34 cellular contexts compared by ENCODE assay signal in the genomic region with DNA sequence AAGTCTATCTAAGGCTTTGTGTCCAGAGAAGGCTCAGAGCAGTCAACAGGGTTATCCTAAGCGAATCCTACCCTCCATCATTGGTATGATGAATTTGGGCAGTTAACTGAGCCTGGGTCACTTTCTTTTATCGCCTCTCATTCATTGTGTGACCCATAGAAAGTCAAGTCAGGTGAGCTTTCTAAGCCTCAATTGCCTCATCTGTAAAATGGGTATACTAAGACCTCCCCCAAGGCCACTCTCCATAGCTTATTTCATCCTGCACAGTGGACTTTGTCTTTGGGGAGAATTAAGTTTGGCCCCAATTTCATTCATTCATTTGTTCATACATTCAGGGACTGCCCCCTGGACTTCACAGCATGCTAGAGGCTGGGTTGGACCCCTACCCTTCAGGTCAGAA.
"Had no signal": no experiment of that assay in that cellular context is flagged by ENCODE, and none has a peak within 500 bp of the region (broad histone marks: within the 10 kb centered on the region; RNA-seq: fewer than 3 reads in every experiment).

No MANE protein-coding gene starts in this region.

- H3K4me3 ChIP-seq: MG63 had no signal

- H3K36me3 ChIP-seq: MG63 had no signal

- DNase-seq: Karpas-422, Kasumi-1, MG63, MM.1S, MV-4-11, NCI-H1048, NCI-H1092, NCI-H1092 treated with DMSO at 0.1 percent for 48 hours, NCI-H1105, NCI-H1105 treated with DMSO at 0.1 percent for 48 hours, NCI-H1417, NCI-H1417 treated with DMSO at 0.1 percent for 48 hours, NCI-H1436, NCI-H1436 treated with DMSO at 0.1 percent for 48 hours, NCI-H146, NCI-H1694, NCI-H1694 treated with DMSO at 0.1 percent for 48 hours, NCI-H187, NCI-H187 treated with DMSO at 0.1 percent for 48 hours, NCI-H1930, NCI-H2029, NCI-H2029 treated with DMSO at 0.1 percent for 48 hours, NCI-H2081, NCI-H2081 treated with DMSO at 0.1 percent for 48 hours, NCI-H2107, NCI-H2171, NCI-H2171 treated with DMSO at 0.1 percent for 48 hours, NCI-H2227 treated with DMSO at 0.1 percent for 48 hours, NCI-H226, NCI-H345, NCI-H446, NCI-H446 treated with DMSO at 0.1 percent for 48 hours, NCI-H510A, NCI-H510A treated with DMSO at 0.1 percent for 48 hours had no signal
